Comparison of ENCODE assay signal across 25 cellular contexts in the genomic region with DNA sequence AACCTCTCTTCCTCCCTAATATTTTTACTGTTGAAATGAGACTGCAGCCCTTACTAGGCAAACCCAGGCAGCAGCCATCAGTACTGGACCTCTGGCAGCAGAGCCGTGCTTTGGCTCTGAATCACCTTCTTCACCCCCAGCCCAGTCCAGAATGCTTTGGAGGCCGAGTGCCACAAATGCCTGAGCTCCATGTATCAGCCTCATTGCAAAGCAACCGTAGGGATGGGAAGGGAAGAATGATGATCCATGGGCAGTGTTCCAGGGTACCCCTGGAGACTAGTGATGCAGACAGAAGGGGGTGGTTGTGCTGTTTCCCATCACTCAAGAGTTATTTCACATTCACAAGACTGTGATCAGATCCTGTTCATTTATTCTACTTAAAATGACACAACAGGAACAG.
DNase-seq lines count a peak whose midpoint lies in the region; ATAC-seq and TF ChIP-seq lines count a peak whose summit lies in the region.
"Had no signal": no experiment of that assay in that cellular context is flagged by ENCODE, and none has a peak within 500 bp of the region (broad histone marks: within the 10 kb centered on the region; RNA-seq: fewer than 3 reads in every experiment).

No MANE protein-coding gene starts in this region.

- DNase-seq in EL (peak; percentile 69), NCI-H226 (peak; percentile 51), choroid plexus epithelial cell (ENCODE audit: low read depth) (peak; percentile 51), omental fat pad (ENCODE audit: low spot score) (no peak), caudate nucleus (lab: John Stamatoyannopoulos, UW) (no peak), activated T-cell treated with anti-CD3 and anti-CD28 coated beads for 4 hours (no peak), T-cell (no peak)
- DNase-seq: activated B cell treated with CpG ODN at 0.5 μM for 24 hours; activated CD4-positive, alpha-beta T cell treated with anti-CD3 and anti-CD28 coated beads, Interleukin-2, amount 50 U/mL, for 48 hours; amygdala; CD8-positive, alpha-beta T cell; DMS153; head of caudate nucleus; Kasumi-1; lower lobe of right lung; NCI-H1092; NCI-H2081 treated with DMSO at 0.1 percent for 48 hours; NCI-H510A; Peyer's patch; testis had no signal

- CTCF ChIA-PET in T-cell (lab: Charles Lee) = no interaction called here

- no peaks in the 10 kb centered on the region for H3K4me1 Mint-ChIP-seq in T-cell
- H3K4me1 Mint-ChIP-seq: activated B cell treated with CpG ODN at 0.5 μM for 24 hours; stimulated activated effector memory CD8-positive, alpha-beta T cell treated with anti-CD3 and anti-CD28 coated beads, Interleukin-12 subunit alpha, Interleukin-12 subunit beta, amount 100 ng/mL, for 72 hours had no signal

- H3K4me3 Mint-ChIP-seq in T-cell = no peak overlapping the region
- H3K4me3 Mint-ChIP-seq: activated B cell treated with CpG ODN at 0.5 μM for 24 hours; CD8-positive, alpha-beta T cell; stimulated activated effector memory CD8-positive, alpha-beta T cell treated with anti-CD3 and anti-CD28 coated beads, Interleukin-12 subunit alpha, Interleukin-12 subunit beta, amount 100 ng/mL, for 72 hours; T-helper 2 cell treated with Interferon-gamma antibody and Interleukin-4, amounts not matched to agents 5 μg/mL and 100 μg/mL, for 36 hours had no signal

- peak; percentile 54 for ATAC-seq in omental fat pad (ENCODE audit: low FRiP score)
- no peak for ATAC-seq in GM18907 (IDR thresholded peaks at IDR 0.05; ENCODE audit: unreplicated experiment)
- ATAC-seq in T-cell (replicated peaks in 1 of 4) = no peak
- ATAC-seq: CD8-positive, alpha-beta T cell; HCT116; lower lobe of right lung; sciatic nerve; stimulated activated effector memory CD8-positive, alpha-beta T cell treated with anti-CD3 and anti-CD28 coated beads, Interleukin-12 subunit alpha, Interleukin-12 subunit beta, amount 100 ng/mL, for 72 hours had no signal

- no peak overlapping the region for H3K27ac ChIP-seq in caudate nucleus (ENCODE audit: low read depth, low read length)
- H3K27ac ChIP-seq: lower lobe of right lung, Peyer's patch, testis had no signal

- H3K27ac Mint-ChIP-seq in T-cell = no peak overlapping the region
- H3K27ac Mint-ChIP-seq: activated B cell treated with CpG ODN at 0.5 μM for 24 hours; CD8-positive, alpha-beta T cell; stimulated activated effector memory CD8-positive, alpha-beta T cell treated with anti-CD3 and anti-CD28 coated beads, Interleukin-12 subunit alpha, Interleukin-12 subunit beta, amount 100 ng/mL, for 72 hours; T-helper 2 cell treated with Interferon-gamma antibody and Interleukin-4, amounts not matched to agents 5 μg/mL and 100 μg/mL, for 36 hours had no signal

- peaks cover 4 to 6% of the 10 kb centered on the region in 2 donors for H3K27me3 Mint-ChIP-seq in T-cell
- H3K27me3 Mint-ChIP-seq: activated B cell treated with CpG ODN at 0.5 μM for 24 hours had no signal

- no peaks in the 10 kb centered on the region for H3K9me3 Mint-ChIP-seq in T-cell
- H3K9me3 Mint-ChIP-seq: activated B cell treated with CpG ODN at 0.5 μM for 24 hours had no signal

- POLR2A ChIA-PET in T-cell (lab: Charles Lee) = no interaction called here

- TF ChIP-seq CTCF in choroid plexus epithelial cell (conservative IDR thresholded peaks at IDR 0.05; ENCODE audit: low read depth, low read length) = no peak
- TF ChIP-seq CTCF in omental fat pad (IDR thresholded peaks at IDR 0.05) = no peak

- H3K36me3 Mint-ChIP-seq in T-cell = no peaks in the 10 kb centered on the region
- H3K36me3 Mint-ChIP-seq: CD8-positive, alpha-beta T cell; stimulated activated effector memory CD8-positive, alpha-beta T cell treated with anti-CD3 and anti-CD28 coated beads, Interleukin-12 subunit alpha, Interleukin-12 subunit beta, amount 100 ng/mL, for 72 hours had no signal

- H3K4me3 ChIP-seq in choroid plexus epithelial cell (ENCODE audit: low read depth, low read length) = no peak overlapping the region
- H3K4me3 ChIP-seq: lower lobe of right lung, Peyer's patch, testis had no signal

Comparison
In these comparisons a context has a peak if more than half of its experiments do, and no peak if none do; other contexts are left out.
1. DNase-seq: peak in EL (single experiment), NCI-H226 (single experiment) and choroid plexus epithelial cell (single experiment); none in omental fat pad (single experiment), caudate nucleus (0 of 61), activated T-cell treated with anti-CD3 and anti-CD28 coated beads for 4 hours (single experiment) and T-cell (0 of 34).